18 cellular contexts compared by ENCODE assay signal in the genomic region with DNA sequence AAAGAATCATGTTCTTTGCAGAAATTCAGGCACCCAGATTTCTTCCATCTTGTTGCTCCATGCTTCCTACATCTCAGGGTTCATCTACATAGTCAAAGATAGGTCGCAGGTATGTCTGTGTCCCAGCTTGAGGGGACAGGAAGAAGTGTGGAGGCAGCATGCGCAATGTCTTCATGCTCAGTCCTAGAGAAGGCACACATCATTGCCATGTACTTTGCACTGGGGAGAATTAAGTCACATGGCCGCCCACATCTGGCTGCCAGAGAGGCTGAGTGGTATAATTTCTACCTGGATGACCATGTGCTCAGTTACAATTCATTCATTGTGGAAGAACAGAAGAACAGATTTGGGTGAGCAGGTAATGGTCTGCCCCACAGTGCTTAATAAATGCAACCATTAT. TPM values are rescaled to one million over a fixed set of nuclear protein-coding genes. Genes with fewer than 3 reads are reported as not detected.
A peak's percentile ranks its signal among the peaks of the same experiment; 100 is the strongest.
DNase-seq lines count a peak whose midpoint lies in the region; ATAC-seq and TF ChIP-seq lines count a peak whose summit lies in the region.
"Had no signal": no experiment of that assay in that cellular context is flagged by ENCODE, and none has a peak within 500 bp of the region (broad histone marks: within the 10 kb centered on the region; RNA-seq: fewer than 3 reads in every experiment).

No MANE protein-coding gene starts in this region.

- peak overlapping the region; percentile 25 for H3K4me2 ChIP-seq in Loucy (ENCODE audit: low read depth, low read length, poor library complexity, severe bottlenecking)
- no peak overlapping the region for H3K4me2 ChIP-seq in mesendoderm (ENCODE audit: low read length)

- H3K79me2 ChIP-seq in Loucy (ENCODE audit: insufficient read depth, low read length): peaks cover 68% of the 10 kb centered on the region
- no peaks in the 10 kb centered on the region for H3K79me2 ChIP-seq in mesendoderm (ENCODE audit: control insufficient read depth, insufficient read depth, low read length)

- H4K20me1 ChIP-seq in Loucy (ENCODE audit: insufficient read depth, low read length, poor library complexity, severe bottlenecking): no peaks in the 10 kb centered on the region

- H3K36me3 ChIP-seq in Loucy (ENCODE audit: insufficient read depth, low read length): no peaks in the 10 kb centered on the region
- no peaks in the 10 kb centered on the region for H3K36me3 ChIP-seq in neutrophil
- H3K36me3 ChIP-seq in mesendoderm (ENCODE audit: control insufficient read depth, insufficient read depth, low read length): no peaks in the 10 kb centered on the region
- H3K36me3 ChIP-seq: breast epithelium had no signal

- no peaks in the 10 kb centered on the region for H3K9me3 ChIP-seq in Loucy (ENCODE audit: insufficient read depth, low read depth, low read length)
- no peaks in the 10 kb centered on the region for H3K9me3 ChIP-seq in neutrophil
- H3K9me3 ChIP-seq: breast epithelium, testis had no signal

- H3K23ac ChIP-seq in mesendoderm (ENCODE audit: low read length): no peak overlapping the region

- no CpG with 5 or more reads among the region's 3 CpGs for WGBS in mesendoderm (ENCODE audit: extremely low coverage, insufficient coverage, low lambda C conversion rate)

- H3K4me3 Mint-ChIP-seq in glutamatergic neuron (ENCODE audit: unreplicated experiment): peak overlapping the region; percentile 47
- H3K4me3 Mint-ChIP-seq: activated CD4-positive, alpha-beta T cell treated with anti-CD3 and anti-CD28 coated beads for 36 hours; activated naive CD8-positive, alpha-beta T cell; IgD-negative memory B cell; T-helper 17 cell had no signal

- H2AK5ac ChIP-seq in mesendoderm (ENCODE audit: low read length): no peak overlapping the region

- ATAC-seq in HG03457 (IDR thresholded peaks at IDR 0.05; ENCODE audit: unreplicated experiment): no peak
- ATAC-seq: activated CD4-positive, alpha-beta T cell treated with anti-CD3 and anti-CD28 coated beads for 36 hours; T-helper 17 cell had no signal

- peaks cover 4% of the 10 kb centered on the region for H3K9me3 Mint-ChIP-seq in glutamatergic neuron (ENCODE audit: unreplicated experiment)
- H3K9me3 Mint-ChIP-seq: IgD-negative memory B cell had no signal

- no peaks in the 10 kb centered on the region for H3K36me3 Mint-ChIP-seq in glutamatergic neuron (ENCODE audit: unreplicated experiment)
- H3K36me3 Mint-ChIP-seq: activated naive CD8-positive, alpha-beta T cell had no signal

- H3K79me1 ChIP-seq in mesendoderm (ENCODE audit: low read length): peaks cover 1% of the 10 kb centered on the region

- H3K18ac ChIP-seq in mesendoderm (ENCODE audit: low read length): no peak overlapping the region

- peaks cover 33% of the 10 kb centered on the region for H3K4me1 ChIP-seq in Loucy (ENCODE audit: insufficient read depth, low read length, poor library complexity, severe bottlenecking)
- H3K4me1 ChIP-seq in neutrophil (ENCODE audit: control insufficient read depth in 1 of 2, insufficient read depth in 1 of 2, low read depth in 1 of 2, low read length in 1 of 2): peaks cover 9 to 19% of the 10 kb centered on the region in 2 experiments
- H3K4me1 ChIP-seq in mesendoderm (ENCODE audit: control insufficient read depth, low read depth, low read length): no peaks in the 10 kb centered on the region

- no peak overlapping the region for H2AFZ ChIP-seq in Loucy (ENCODE audit: low read length)

- peaks cover 2% of the 10 kb centered on the region for H3K27me3 Mint-ChIP-seq in glutamatergic neuron (ENCODE audit: unreplicated experiment)

- H4K8ac ChIP-seq in mesendoderm (ENCODE audit: low read depth, low read length): no peak overlapping the region

- no peaks in the 10 kb centered on the region for H3K9me2 ChIP-seq in Loucy (replicated peaks; ENCODE audit: low read depth, low read length)

- no peak overlapping the region for H3K9ac ChIP-seq in Loucy (ENCODE audit: low read depth, low read length, poor library complexity, severe bottlenecking)
- H3K9ac ChIP-seq in mesendoderm (ENCODE audit: low read length): no peak overlapping the region

- TF ChIP-seq CTCF in Loucy (conservative IDR thresholded peaks at IDR 0.05; ENCODE audit: low read length) (no peak), glutamatergic neuron (IDR thresholded peaks at IDR 0.05; ENCODE audit: partially characterized antibody, unreplicated experiment) (no peak), neutrophil (IDR thresholded peaks at IDR 0.05) (no peak)

- no peak overlapping the region for H2BK5ac ChIP-seq in mesendoderm (ENCODE audit: low read length)

- no peaks in the 10 kb centered on the region for H3F3A ChIP-seq in Loucy (ENCODE audit: low read depth)

- H4K5ac ChIP-seq in mesendoderm (ENCODE audit: low read length): no peak overlapping the region

- no peak overlapping the region for H3K56ac ChIP-seq in mesendoderm (ENCODE audit: low read length)

- H3K27ac Mint-ChIP-seq in glutamatergic neuron (ENCODE audit: unreplicated experiment): peak overlapping the region; percentile 35
- H3K27ac Mint-ChIP-seq: activated CD4-positive, alpha-beta T cell treated with anti-CD3 and anti-CD28 coated beads for 36 hours; activated naive CD8-positive, alpha-beta T cell; IgD-negative memory B cell; T-helper 17 cell had no signal

- H3K4ac ChIP-seq in mesendoderm (ENCODE audit: low read depth, low read length): no peak overlapping the region

- H3K4me1 Mint-ChIP-seq in glutamatergic neuron (ENCODE audit: low read depth, unreplicated experiment): peaks cover 38% of the 10 kb centered on the region
- H3K4me1 Mint-ChIP-seq: activated CD4-positive, alpha-beta T cell treated with anti-CD3 and anti-CD28 coated beads for 36 hours; T-helper 17 cell had no signal

- no peak overlapping the region for H2BK15ac ChIP-seq in mesendoderm (replicated peaks; ENCODE audit: low read depth)

- H3K27ac ChIP-seq in neutrophil: peak overlapping the region; percentile 8
- no peak overlapping the region for H3K27ac ChIP-seq in mesendoderm (ENCODE audit: low read depth, low read length)
- H3K27ac ChIP-seq: testis had no signal

- H2BK120ac ChIP-seq in mesendoderm (ENCODE audit: low read depth, low read length): no peak overlapping the region

- H3K4me3 ChIP-seq in Loucy (ENCODE audit: low read length, poor library complexity, severe bottlenecking): no peak overlapping the region
- no peak overlapping the region for H3K4me3 ChIP-seq in neutrophil (ENCODE audit: low read depth in 1 of 2, low read length in 1 of 2)
- no peak overlapping the region for H3K4me3 ChIP-seq in mesendoderm (ENCODE audit: low read length)
- H3K4me3 ChIP-seq: breast epithelium, testis had no signal

- peak; percentile 62 for DNase-seq in DMS 273 (lab: John Stamatoyannopoulos, UW; ENCODE audit: unreplicated experiment)
- DNase-seq in glutamatergic neuron: no peak
- DNase-seq in DMS153 treated with DMSO at 0.1 percent for 48 hours (lab: John Stamatoyannopoulos, UW; ENCODE audit: unreplicated experiment): no peak
- DNase-seq in mesendoderm: no peak
- DNase-seq in activated CD4-positive, alpha-beta T cell treated with anti-CD3 and anti-CD28 coated beads for 1 hour: no peak
- DNase-seq: activated CD4-positive, alpha-beta T cell treated with anti-CD3 and anti-CD28 coated beads for 36 hours; activated T-cell treated with anti-CD3 and anti-CD28 coated beads for 4 hours; effector memory CD4-positive, alpha-beta T cell; GDM1; NCI-H1105; T-helper 17 cell; testis had no signal

- H3K27me3 ChIP-seq in Loucy (ENCODE audit: insufficient read depth, low read length, poor library complexity, severe bottlenecking) (no peaks in the 10 kb centered on the region), neutrophil (no peaks in the 10 kb centered on the region), mesendoderm (ENCODE audit: insufficient read depth, low read length, poor library complexity) (no peaks in the 10 kb centered on the region)
- H3K27me3 ChIP-seq: breast epithelium, testis had no signal

RNA-seq across cellular contexts. Expression of gene GAB1, which starts 54.1 kb away (rescaled TPM):
- 29.7 TPM for total RNA-seq in glutamatergic neuron (ENCODE audit: unreplicated experiment)
- 10.6 TPM for polyA plus RNA-seq in mesendoderm (2013, experiment 1 of 2)
- 11.9 TPM for polyA plus RNA-seq in mesendoderm (2013, experiment 2 of 2)
